Comparison of ENCODE assay signal across 9 cellular contexts in genomic region chr19:5434970-5435641, GRCh38.
DNase-seq lines count a peak whose midpoint lies in the region; ATAC-seq and TF ChIP-seq lines count a peak whose summit lies in the region.
"Had no signal": no experiment of that assay in that cellular context is flagged by ENCODE, and none has a peak within 500 bp of the region (broad histone marks: within the 10 kb centered on the region; RNA-seq: fewer than 3 reads in every experiment).

No MANE protein-coding gene starts in this region.

- DNase-seq in activated CD4-positive, alpha-beta T cell treated with anti-CD3 and anti-CD28 coated beads, Interleukin-2, amount 50 U/mL, for 48 hours: peak; percentile 45 to 63
- DNase-seq in foreskin fibroblast: peak; percentile 73 to 74
- peak; percentile 6 for DNase-seq in stimulated activated CD8-positive, alpha-beta memory T cell treated with anti-CD3 and anti-CD28 coated beads, Interleukin-12 subunit alpha, Interleukin-12 subunit beta, amount 100 ng/mL, for 4 hours (ENCODE audit: low read depth)
- no peak for DNase-seq in GM13976 (ENCODE audit: low spot score)

- ATAC-seq in HG02759 (IDR thresholded peaks at IDR 0.05; ENCODE audit: unreplicated experiment) (no peak), GM21447 (IDR thresholded peaks at IDR 0.05; ENCODE audit: unreplicated experiment) (no peak), HG03457 (IDR thresholded peaks at IDR 0.05; ENCODE audit: unreplicated experiment) (no peak)

- H3K4me3 ChIP-seq in HEK293 (ENCODE audit: low read depth, low read length) (no peak overlapping the region), foreskin fibroblast (ENCODE audit: low read depth in 1 of 2, low read length in 2 of 2) (no peak overlapping the region)

- H3K27ac ChIP-seq in HEK293 (ENCODE audit: extremely low read depth, low read depth, low read length): no peak overlapping the region
- H3K27ac ChIP-seq: KMS-11 had no signal

- H3K36me3 ChIP-seq in HEK293 (ENCODE audit: control insufficient read depth in 2 of 2, insufficient read depth in 1 of 2, low read length in 2 of 2): no peaks in the 10 kb centered on the region

- no peaks in the 10 kb centered on the region for H3K4me1 ChIP-seq in HEK293 (ENCODE audit: control insufficient read depth, insufficient read depth, low read length)

- TF ChIP-seq CTCF in HEK293 (tag by site-specific recombination; IDR thresholded peaks at IDR 0.05) (no peak), foreskin fibroblast (IDR thresholded peaks at IDR 0.05; ENCODE audit: low read depth, low read length) (no peak), GM13976 (IDR thresholded peaks at IDR 0.05; ENCODE audit: borderline replicate concordance, control extremely low read depth, extremely low read depth, insufficient read depth, missing control alignments) (no peak)

- in situ Hi-C loops in GM13976 (cut with MboI; ENCODE audit: low sequenced_read_pairs, unreplicated experiment): no loop called here

- CTCF ChIA-PET in HEK293 (lab: Yijun Ruan, JAX): interaction anchor here (0.7 kb wide), 1 partner anchor 106 kb away, joined by 3 read pairs; no protein-coding TSS in a partner anchor

- POLR2A ChIA-PET in HEK293 (lab: Yijun Ruan, JAX): no interaction called here

- H3K9me3 ChIP-seq in HEK293 (ENCODE audit: control insufficient read depth, insufficient read depth, low read depth, low read length): no peaks in the 10 kb centered on the region

TF ChIP-seq in HEK293, 187 proteins besides CTCF, POLR2A, EP300 and RAD21 (continues in another document):
- TF ChIP-seq HIC1 (tag by site-specific recombination; IDR thresholded peaks at IDR 0.05) (peak; percentile 54), ZNF404 (tag by site-specific recombination; IDR thresholded peaks at IDR 0.05) (no peak), ZNF350 (tag by site-specific recombination; IDR thresholded peaks at IDR 0.05) (no peak), SALL2 (tag by site-specific recombination; IDR thresholded peaks at IDR 0.05; ENCODE audit: borderline replicate concordance) (no peak), ZNF510 (tag by site-specific recombination; IDR thresholded peaks at IDR 0.05; ENCODE audit: insufficient replicate concordance) (no peak), ZNF184 (tag by site-specific recombination; IDR thresholded peaks at IDR 0.05) (peak; percentile 42; the same call in 1 of the 2 replicates), ZFHX2 (tag by site-specific recombination; conservative IDR thresholded peaks at IDR 0.05) (peak; percentile 62), ZNF792 (tag by site-specific recombination; IDR thresholded peaks at IDR 0.05) (peak; percentile 91; the same call in 1 of the 2 replicates), PATZ1 (tag by site-specific recombination; IDR thresholded peaks at IDR 0.05) (peak; percentile 45; the same call in 1 of the 2 replicates), PRDM6 (tag by site-specific recombination; IDR thresholded peaks at IDR 0.05) (no peak), EGR2 (tag by site-specific recombination; IDR thresholded peaks at IDR 0.05; ENCODE audit: low read depth) (peak; percentile 55; the same call in 1 of the 2 replicates), ZNF664 (tag by site-specific recombination; IDR thresholded peaks at IDR 0.05) (no peak), ZNF274 (IDR thresholded peaks at IDR 0.05; ENCODE audit: low read length) (no peak), ZNF274 (tag by site-specific recombination; IDR thresholded peaks at IDR 0.05; ENCODE audit: borderline replicate concordance) (no peak), ZNF629 (tag by site-specific recombination; IDR thresholded peaks at IDR 0.05) (peak; percentile 46; the same call in 1 of the 2 replicates), SP7 (tag by site-specific recombination; IDR thresholded peaks at IDR 0.05) (peak; percentile 58), ZNF398 (tag by site-specific recombination; IDR thresholded peaks at IDR 0.05) (peak; percentile 90), RBAK (tag by site-specific recombination; IDR thresholded peaks at IDR 0.05) (no peak), ZBTB10 (tag by site-specific recombination; IDR thresholded peaks at IDR 0.05) (0 out of 2 replicates have a peak, but pooled peaks have one; percentile 54)
